ENCODE assay signal across 27 cellular contexts in the genomic region with DNA sequence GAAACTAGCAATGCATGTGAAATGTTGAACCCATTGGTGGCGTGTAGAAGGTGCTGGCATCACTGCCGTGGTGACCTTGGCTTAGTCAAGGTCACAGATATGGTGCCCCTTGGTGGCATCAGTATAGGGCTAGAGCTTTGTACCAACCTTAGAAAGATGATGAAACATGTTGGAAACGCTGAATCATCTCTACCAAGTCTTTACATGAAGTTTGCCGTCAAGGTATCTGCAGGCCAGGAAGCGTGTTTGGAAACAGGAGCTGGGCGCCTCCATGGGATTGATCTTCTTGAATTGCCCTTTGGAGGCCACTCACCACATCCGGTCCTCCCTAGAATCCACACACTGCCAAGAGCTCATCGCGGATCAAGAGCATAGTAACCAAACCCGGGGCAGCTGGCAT. TPM values are rescaled to one million over a fixed set of nuclear protein-coding genes. Genes with fewer than 3 reads are reported as not detected.
A peak's percentile ranks its signal among the peaks of the same experiment; 100 is the strongest.
DNase-seq lines count a peak whose midpoint lies in the region; ATAC-seq lines count a peak whose summit lies in the region.
"Had no signal": no experiment of that assay in that cellular context is flagged by ENCODE, and none has a peak within 500 bp of the region (broad histone marks: within the 10 kb centered on the region; RNA-seq: fewer than 3 reads in every experiment).

No MANE protein-coding gene starts in this region.

- DNase-seq in DMS153 treated with DMSO at 0.1 percent for 48 hours (lab: John Stamatoyannopoulos, UW; ENCODE audit: unreplicated experiment) (peak; percentile 22), M059J (ENCODE audit: low read depth) (peak; percentile 25), SW480 (ENCODE audit: low spot score) (peak; percentile 75), sciatic nerve (ENCODE audit: low spot score) (no peak), germinal center (ENCODE audit: low spot score) (no peak)
- DNase-seq in effector CD4-positive, alpha-beta T cell: no peak
- no peak for DNase-seq in activated CD8-positive, alpha-beta memory T cell treated with anti-CD3 and anti-CD28 coated beads, Interleukin-2, amount 10 ng/mL, durations not matched to agents 7 days and 5 days
- DNase-seq: activated CD8-positive, alpha-beta T cell treated with anti-CD3 and anti-CD28 coated beads, Interleukin-2, amount 10 ng/mL, durations not matched to agents 7 days and 5 days; amygdala; CD8-positive, alpha-beta memory T cell; DMS 273 treated with DMSO at 0.1 percent for 48 hours; effector CD8-positive, alpha-beta T cell; MG63; NCI-H1436; NCI-H2081 treated with DMSO at 0.1 percent for 48 hours; NCI-H524 treated with DMSO at 0.1 percent for 48 hours; nephron progenitor cell; NK-92 treated with Interleukin-12 subunit alpha and Interleukin-12 subunit beta, amount 100 ng/mL, for 24 hours; SHP77; substantia nigra; upper lobe of right lung had no signal

- no peak overlapping the region for H3K4me3 Mint-ChIP-seq in activated CD8-positive, alpha-beta memory T cell treated with anti-CD3 and anti-CD28 coated beads, Interleukin-2, amount 10 ng/mL, durations not matched to agents 7 days and 5 days
- H3K4me3 Mint-ChIP-seq: activated CD8-positive, alpha-beta T cell treated with anti-CD3 and anti-CD28 coated beads, Interleukin-2, amount 10 ng/mL, durations not matched to agents 7 days and 5 days; activated naive CD4-positive, alpha-beta T cell treated with anti-CD3 and anti-CD28 coated beads, Interleukin-2, amount 50 U/mL, for 24 hours; CD8-positive, alpha-beta memory T cell; H9; memory B cell; nephron progenitor cell; stimulated activated memory B cell treated with anti-CD40 and anti-IgM and Interleukin-4, amounts not matched to agents 10 μg/mL and 1 μg/mL and 100 μg/mL, for 72 hours had no signal

- ATAC-seq in esophagus mucosa (peak; percentile 85), sciatic nerve (no peak)
- no peak for ATAC-seq in activated CD8-positive, alpha-beta memory T cell treated with anti-CD3 and anti-CD28 coated beads, Interleukin-2, amount 10 ng/mL, durations not matched to agents 7 days and 5 days
- ATAC-seq: activated CD8-positive, alpha-beta T cell treated with anti-CD3 and anti-CD28 coated beads, Interleukin-2, amount 10 ng/mL, durations not matched to agents 7 days and 5 days; left lobe of liver; stimulated activated memory B cell treated with anti-CD40 and anti-IgM and Interleukin-4, amounts not matched to agents 10 μg/mL and 1 μg/mL and 100 μg/mL, for 72 hours; upper lobe of right lung had no signal

- intact Hi-C loops in sciatic nerve (cut with DNase I): loop anchor here (5.0 kb wide), 1 partner anchor 1044 kb away; no protein-coding TSS in a partner anchor

- CTCF ChIA-PET in activated CD8-positive, alpha-beta memory T cell treated with anti-CD3 and anti-CD28 coated beads, Interleukin-2, amount 10 ng/mL, durations not matched to agents 7 days and 5 days (lab: Charles Lee): no interaction called here

- no peak overlapping the region for H3K27ac Mint-ChIP-seq in activated CD8-positive, alpha-beta memory T cell treated with anti-CD3 and anti-CD28 coated beads, Interleukin-2, amount 10 ng/mL, durations not matched to agents 7 days and 5 days
- H3K27ac Mint-ChIP-seq: activated CD8-positive, alpha-beta T cell treated with anti-CD3 and anti-CD28 coated beads, Interleukin-2, amount 10 ng/mL, durations not matched to agents 7 days and 5 days; activated naive CD4-positive, alpha-beta T cell treated with anti-CD3 and anti-CD28 coated beads, Interleukin-2, amount 50 U/mL, for 24 hours; memory B cell; nephron progenitor cell; stimulated activated memory B cell treated with anti-CD40 and anti-IgM and Interleukin-4, amounts not matched to agents 10 μg/mL and 1 μg/mL and 100 μg/mL, for 72 hours had no signal

- H3K9me3 Mint-ChIP-seq in activated CD8-positive, alpha-beta memory T cell treated with anti-CD3 and anti-CD28 coated beads, Interleukin-2, amount 10 ng/mL, durations not matched to agents 7 days and 5 days (ENCODE audit: low read depth): no peaks in the 10 kb centered on the region
- H3K9me3 Mint-ChIP-seq: activated naive CD4-positive, alpha-beta T cell treated with anti-CD3 and anti-CD28 coated beads, Interleukin-2, amount 50 U/mL, for 24 hours; CD8-positive, alpha-beta memory T cell; H9; nephron progenitor cell; stimulated activated memory B cell treated with anti-CD40 and anti-IgM and Interleukin-4, amounts not matched to agents 10 μg/mL and 1 μg/mL and 100 μg/mL, for 72 hours had no signal

- H3K36me3 Mint-ChIP-seq in activated CD8-positive, alpha-beta memory T cell treated with anti-CD3 and anti-CD28 coated beads, Interleukin-2, amount 10 ng/mL, durations not matched to agents 7 days and 5 days: no peaks in the 10 kb centered on the region
- H3K36me3 Mint-ChIP-seq: activated naive CD4-positive, alpha-beta T cell treated with anti-CD3 and anti-CD28 coated beads, Interleukin-2, amount 50 U/mL, for 24 hours; CD8-positive, alpha-beta memory T cell; memory B cell; stimulated activated memory B cell treated with anti-CD40 and anti-IgM and Interleukin-4, amounts not matched to agents 10 μg/mL and 1 μg/mL and 100 μg/mL, for 72 hours had no signal

- peaks cover 4% of the 10 kb centered on the region for H3K27me3 Mint-ChIP-seq in activated CD8-positive, alpha-beta memory T cell treated with anti-CD3 and anti-CD28 coated beads, Interleukin-2, amount 10 ng/mL, durations not matched to agents 7 days and 5 days

- H3K4me1 Mint-ChIP-seq in activated CD8-positive, alpha-beta memory T cell treated with anti-CD3 and anti-CD28 coated beads, Interleukin-2, amount 10 ng/mL, durations not matched to agents 7 days and 5 days: peaks cover 2% of the 10 kb centered on the region
- H3K4me1 Mint-ChIP-seq: activated naive CD4-positive, alpha-beta T cell treated with anti-CD3 and anti-CD28 coated beads, Interleukin-2, amount 50 U/mL, for 24 hours had no signal

RNA-seq across cellular contexts. Expression of a gene that starts 16.9 kb away (rescaled TPM):
- 62.8 and 94.7 TPM in 2 replicates for total RNA-seq in M059J (2014; rRNA removed; shearing (Covaris generic))
- 24.3 TPM for total RNA-seq in esophagus mucosa
- total RNA-seq in sciatic nerve: 46.5 TPM
- 10 to 100 TPM; 15.5 to 18.5 TPM for total RNA-seq in activated CD8-positive, alpha-beta memory T cell treated with anti-CD3 and anti-CD28 coated beads, Interleukin-2, amount 10 ng/mL, durations not matched to agents 7 days and 5 days

Comparison
In these comparisons a context has a peak if more than half of its experiments do, and no peak if none do; other contexts are left out.
1. DNase-seq: peak in DMS153 treated with DMSO at 0.1 percent for 48 hours (single experiment), M059J (single experiment) and SW480 (single experiment); none in sciatic nerve (single experiment), effector CD4-positive, alpha-beta T cell (single experiment), activated CD8-positive, alpha-beta memory T cell treated with anti-CD3 and anti-CD28 coated beads, Interleukin-2, amount 10 ng/mL, durations not matched to agents 7 days and 5 days (single experiment) and germinal center (single experiment).